Comparison of ENCODE assay signal across 11 cellular contexts in genomic region chr1:163068716-163069115, GRCh38. TPM values are rescaled to one million over a fixed set of nuclear protein-coding genes. Genes with fewer than 3 reads are reported as not detected.
DNase-seq lines count a peak whose midpoint lies in the region; ATAC-seq and TF ChIP-seq lines count a peak whose summit lies in the region.
"Had no signal": no experiment of that assay in that cellular context is flagged by ENCODE, and none has a peak within 500 bp of the region (broad histone marks: within the 10 kb centered on the region; RNA-seq: fewer than 3 reads in every experiment).

No MANE protein-coding gene starts in this region.

- no peaks in the 10 kb centered on the region for H3K36me3 Mint-ChIP-seq in stimulated activated effector memory CD8-positive, alpha-beta T cell treated with anti-CD3 and anti-CD28 coated beads, Interleukin-12 subunit alpha, Interleukin-12 subunit beta, amount 100 ng/mL, for 72 hours
- H3K36me3 Mint-ChIP-seq: activated naive CD4-positive, alpha-beta T cell treated with anti-CD3 and anti-CD28 coated beads, Interleukin-2, amount 50 U/mL, for 24 hours had no signal

- no peaks in the 10 kb centered on the region for H3K36me3 ChIP-seq in endocrine pancreas (ENCODE audit: control insufficient read depth, insufficient read depth, low read length)
- no peaks in the 10 kb centered on the region for H3K36me3 ChIP-seq in upper lobe of left lung
- no peaks in the 10 kb centered on the region for H3K36me3 ChIP-seq in testis (ENCODE audit: low read depth, missing control alignments)

- no peaks in the 10 kb centered on the region for H3K9me3 Mint-ChIP-seq in stimulated activated effector memory CD8-positive, alpha-beta T cell treated with anti-CD3 and anti-CD28 coated beads, Interleukin-12 subunit alpha, Interleukin-12 subunit beta, amount 100 ng/mL, for 72 hours
- H3K9me3 Mint-ChIP-seq: activated naive CD4-positive, alpha-beta T cell treated with anti-CD3 and anti-CD28 coated beads, Interleukin-2, amount 50 U/mL, for 24 hours had no signal

- no peak overlapping the region for H3K27ac Mint-ChIP-seq in stimulated activated effector memory CD8-positive, alpha-beta T cell treated with anti-CD3 and anti-CD28 coated beads, Interleukin-12 subunit alpha, Interleukin-12 subunit beta, amount 100 ng/mL, for 72 hours
- H3K27ac Mint-ChIP-seq: activated naive CD4-positive, alpha-beta T cell treated with anti-CD3 and anti-CD28 coated beads, Interleukin-2, amount 50 U/mL, for 24 hours had no signal

- peaks cover 13% of the 10 kb centered on the region for H3K4me1 ChIP-seq in endocrine pancreas (ENCODE audit: control insufficient read depth, insufficient read depth, low read length)
- peaks cover 0 to 10% (median 0%) of the 10 kb centered on the region in 4 donors for H3K4me1 ChIP-seq in upper lobe of left lung
- H3K4me1 ChIP-seq in testis: no peaks in the 10 kb centered on the region

- H3K9ac ChIP-seq in endocrine pancreas (ENCODE audit: control insufficient read depth, insufficient read depth, low read length): peak overlapping the region; percentile 66

- H3K4me3 ChIP-seq in endocrine pancreas (ENCODE audit: control insufficient read depth, insufficient read depth, low read length) (peak overlapping the region; percentile 98), upper lobe of left lung (peak overlapping the region in 3 of 4 donors; percentile 2 to 21 (median 18)), testis (no peak overlapping the region)

- TF ChIP-seq POLR2A in upper lobe of left lung (IDR thresholded peaks at IDR 0.05) (no peak), testis (IDR thresholded peaks at IDR 0.05) (no peak)

- DNase-seq in NCI-H1092 treated with DMSO at 0.1 percent for 48 hours (lab: John Stamatoyannopoulos, UW) (peak; percentile 34), NCI-H1092 (lab: John Stamatoyannopoulos, UW) (no peak), lung microvascular endothelial cell (ENCODE audit: low read depth in 2 of 2) (peak; percentile 15 to 89), upper lobe of left lung (no peak), DMS53 (lab: John Stamatoyannopoulos, UW) (no peak), testis (no peak)
- no peak for DNase-seq in stimulated activated effector memory CD8-positive, alpha-beta T cell treated with anti-CD3 and anti-CD28 coated beads, Interleukin-12 subunit alpha, Interleukin-12 subunit beta, amount 100 ng/mL, for 72 hours (ENCODE audit: low spot score in 2 of 2)
- DNase-seq: 8988T had no signal

- intact Hi-C loops in testis (cut with DNase I; ENCODE audit: low total_unique reads): no loop called here

- TF ChIP-seq EP300 in upper lobe of left lung (IDR thresholded peaks at IDR 0.05): no peak

- H3K9me3 ChIP-seq in endocrine pancreas (ENCODE audit: control insufficient read depth, low read length) (no peaks in the 10 kb centered on the region), upper lobe of left lung (no peaks in the 10 kb centered on the region), testis (no peaks in the 10 kb centered on the region)

- H3K4me1 Mint-ChIP-seq in stimulated activated effector memory CD8-positive, alpha-beta T cell treated with anti-CD3 and anti-CD28 coated beads, Interleukin-12 subunit alpha, Interleukin-12 subunit beta, amount 100 ng/mL, for 72 hours: no peaks in the 10 kb centered on the region
- H3K4me1 Mint-ChIP-seq: activated naive CD4-positive, alpha-beta T cell treated with anti-CD3 and anti-CD28 coated beads, Interleukin-2, amount 50 U/mL, for 24 hours had no signal

- no peak overlapping the region for H3K27ac ChIP-seq in upper lobe of left lung
- no peak overlapping the region for H3K27ac ChIP-seq in testis

- H3K27me3 ChIP-seq in endocrine pancreas (ENCODE audit: control insufficient read depth, insufficient read depth, low read length) (no peaks in the 10 kb centered on the region), upper lobe of left lung (peaks cover 0 to 4% (median 0%) of the 10 kb centered on the region in 4 donors), testis (no peaks in the 10 kb centered on the region)

- TF ChIP-seq CTCF in upper lobe of left lung (IDR thresholded peaks at IDR 0.05) (no peak), testis (IDR thresholded peaks at IDR 0.05) (no peak)

- no peak overlapping the region for H3K4me3 Mint-ChIP-seq in stimulated activated effector memory CD8-positive, alpha-beta T cell treated with anti-CD3 and anti-CD28 coated beads, Interleukin-12 subunit alpha, Interleukin-12 subunit beta, amount 100 ng/mL, for 72 hours
- H3K4me3 Mint-ChIP-seq: activated naive CD4-positive, alpha-beta T cell treated with anti-CD3 and anti-CD28 coated beads, Interleukin-2, amount 50 U/mL, for 24 hours had no signal

- 15 to 19% methylated on average over 5 of the region's 5 CpGs for WGBS in upper lobe of left lung, 2 donors
- WGBS in testis, 2 donors: 15 to 20% methylated on average over 5 of the region's 5 CpGs

- ATAC-seq in upper lobe of left lung (ENCODE audit: low FRiP score in 2 of 2): peak in 1 of 2 donors; percentile 38
- no peak for ATAC-seq in stimulated activated effector memory CD8-positive, alpha-beta T cell treated with anti-CD3 and anti-CD28 coated beads, Interleukin-12 subunit alpha, Interleukin-12 subunit beta, amount 100 ng/mL, for 72 hours

RNA-seq across cellular contexts. Expression of gene RGS4, which starts 0.4 kb away (rescaled TPM):
- total RNA-seq in lung microvascular endothelial cell: 2.8 and 22.4 TPM in 2 replicates
- 1 to 10 TPM in 2 of 6 donors, under 1 TPM in 2, not detected in 2; 0.30 to 2.2 (median 0.93) TPM for total RNA-seq in upper lobe of left lung
- 1 to 10 TPM; 3.4 to 3.5 TPM for total RNA-seq in testis
- polyA plus RNA-seq in testis (ENCODE audit: insufficient read depth, low read depth, low replicate concordance): 8.9 TPM
- total RNA-seq: NCI-H460 had no signal

Comparison
In these comparisons a context has a peak if more than half of its experiments do, and no peak if none do; other contexts are left out.
1. DNase-seq: peak in NCI-H1092 treated with DMSO at 0.1 percent for 48 hours (single experiment) and lung microvascular endothelial cell (2 of 2); none in NCI-H1092 (single experiment), upper lobe of left lung (0 of 2), stimulated activated effector memory CD8-positive, alpha-beta T cell treated with anti-CD3 and anti-CD28 coated beads, Interleukin-12 subunit alpha, Interleukin-12 subunit beta, amount 100 ng/mL, for 72 hours (0 of 2), DMS53 (single experiment) and testis (single experiment).
2. H3K4me3 ChIP-seq: peak in endocrine pancreas (single experiment) and upper lobe of left lung (3 of 4); none in testis (0 of 2).